Comparison of ENCODE assay signal across 17 cellular contexts in genomic region chr18:46182633-46183401, GRCh38.
A peak's percentile ranks its signal among the peaks of the same experiment; 100 is the strongest.
DNase-seq lines count a peak whose midpoint lies in the region; ATAC-seq, FAIRE-seq and TF ChIP-seq lines count a peak whose summit lies in the region.
"Had no signal": no experiment of that assay in that cellular context is flagged by ENCODE, and none has a peak within 500 bp of the region (broad histone marks: within the 10 kb centered on the region; RNA-seq: fewer than 3 reads in every experiment).

No MANE protein-coding gene starts in this region.

- H3K4me1 Mint-ChIP-seq in CD4-positive, CD25-positive, alpha-beta regulatory T cell: peaks cover 22 to 81% (median 60%) of the 10 kb centered on the region in 4 donors
- H3K4me1 Mint-ChIP-seq in WTC11: peaks cover 28% of the 10 kb centered on the region

- TF ChIP-seq POLR2A in adrenal gland (IDR thresholded peaks at IDR 0.05) (no peak), GM12892 (IDR thresholded peaks at IDR 0.05; ENCODE audit: low read depth, low read length) (no peak)

- H3K4me1 ChIP-seq in CD4-positive, CD25-positive, alpha-beta regulatory T cell (ENCODE audit: control insufficient read depth, insufficient read depth, low read length, poor library complexity, severe bottlenecking): peaks cover 32% of the 10 kb centered on the region
- peaks cover 10% of the 10 kb centered on the region for H3K4me1 ChIP-seq in smooth muscle cell (ENCODE audit: low read depth)
- peaks cover 10 to 23% of the 10 kb centered on the region in 2 donors for H3K4me1 ChIP-seq in adrenal gland (replicated peaks in 1 of 2)
- H3K4me1 ChIP-seq: Caco-2 had no signal

- no peak for DNase-seq in CD4-positive, CD25-positive, alpha-beta regulatory T cell
- DNase-seq in HEK293T (ENCODE audit: extremely low spot score): no peak
- DNase-seq in WTC11 (ENCODE audit: low spot score): no peak
- DNase-seq in left colon: no peak
- no peak for DNase-seq in smooth muscle cell (lab: John Stamatoyannopoulos, UW; ENCODE audit: unreplicated experiment)
- no peak for DNase-seq in adrenal gland
- DNase-seq in frontal cortex (ENCODE audit: low spot score in 2 of 2): no peak
- no peak for DNase-seq in GM12892 (ENCODE audit: insufficient read length)
- DNase-seq: activated B cell treated with CpG ODN at 0.5 μM for 24 hours; Caco-2; cortex of kidney; GOT3; left cardiac atrium; NCI-H2081 treated with DMSO at 0.1 percent for 48 hours; stimulated activated CD4-positive, alpha-beta T cell treated with anti-CD3 and anti-CD28 coated beads, Interleukin-1b, Interleukin-23, amount 100 ng/mL, for 48 hours had no signal

- CTCF ChIA-PET in HEK293T (lab: Yijun Ruan, JAX) (interaction anchor here (2.3 kb wide), 1 partner anchor 10 kb away, joined by 17 read pairs; a partner anchor contains a TSS), WTC11 (lab: Charles Lee) (interaction anchor here (1.0 to 5.4 kb wide), 3 partner anchors 9 to 98 kb away, joined by 3 to 49 read pairs (median 3); a partner anchor contains a TSS)

- H3K9ac ChIP-seq in smooth muscle cell (ENCODE audit: low read depth): no peak overlapping the region

- TF ChIP-seq CTCF in WTC11 (IDR thresholded peaks at IDR 0.05) (no peak), smooth muscle cell (IDR thresholded peaks at IDR 0.05; ENCODE audit: borderline replicate concordance, insufficient read depth, poor library complexity, severe bottlenecking) (no peak), adrenal gland (IDR thresholded peaks at IDR 0.05) (no peak)

- no peak overlapping the region for H3K4me2 ChIP-seq in smooth muscle cell

- peaks cover 94% of the 10 kb centered on the region for H4K20me1 ChIP-seq in smooth muscle cell (ENCODE audit: low read depth)

- FAIRE-seq in frontal cortex (lab: Jason Lieb, UNC) (no peak), GM12892 (lab: Jason Lieb, UNC) (no peak)

- intact Hi-C loops in left colon (cut with DNase I, micrococcal nuclease) (no loop called here), adrenal gland (cut with DNase I) (no loop called here)

- H3K4me3 Mint-ChIP-seq in CD4-positive, CD25-positive, alpha-beta regulatory T cell: peak overlapping the region; percentile 5 to 78 (median 48)
- no peak overlapping the region for H3K4me3 Mint-ChIP-seq in WTC11
- H3K4me3 Mint-ChIP-seq: activated B cell treated with CpG ODN at 0.5 μM for 24 hours; stimulated activated naive CD8-positive, alpha-beta T cell treated with anti-CD3 and anti-CD28 coated beads, Interleukin-15, Interleukin-2, amounts not matched to agents 100 ng/mL and 50 ng/mL, for 24 hours had no signal

- no peak overlapping the region for H2AFZ ChIP-seq in smooth muscle cell (ENCODE audit: low read depth)

- H3K27me3 Mint-ChIP-seq in CD4-positive, CD25-positive, alpha-beta regulatory T cell: no peaks in the 10 kb centered on the region
- H3K27me3 Mint-ChIP-seq in WTC11 (ENCODE audit: low read depth): no peaks in the 10 kb centered on the region
- H3K27me3 Mint-ChIP-seq: activated B cell treated with CpG ODN at 0.5 μM for 24 hours; stimulated activated naive CD8-positive, alpha-beta T cell treated with anti-CD3 and anti-CD28 coated beads, Interleukin-15, Interleukin-2, amounts not matched to agents 100 ng/mL and 50 ng/mL, for 24 hours had no signal

- WGBS in smooth muscle cell (ENCODE audit: low lambda C conversion rate): 67% methylated on average over 3 of the region's 3 CpGs
- WGBS in adrenal gland, 4 donors: 16 to 29% (median 20%) methylated on average over 3 of the region's 3 CpGs

- H3K27ac Mint-ChIP-seq in CD4-positive, CD25-positive, alpha-beta regulatory T cell: peak overlapping the region in 2 of 3 donors; percentile 27 to 55
- peak overlapping the region; percentile 74 for H3K27ac Mint-ChIP-seq in WTC11
- H3K27ac Mint-ChIP-seq: activated T-helper 2 cell treated with anti-CD3 and anti-CD28 coated beads, Interferon-gamma antibody, Interleukin-2, Interleukin-4, amounts not matched to agents 10 μg/mL and 5 μg/mL and 100 μg/mL, durations not matched to agents 14 hours and 24 hours and 36 hours had no signal

- peak overlapping the region; percentile 5 for H3K27ac ChIP-seq in CD4-positive, CD25-positive, alpha-beta regulatory T cell (ENCODE audit: insufficient read depth, low read length, poor library complexity, severe bottlenecking)
- H3K27ac ChIP-seq in smooth muscle cell (ENCODE audit: low read depth) (no peak overlapping the region), adrenal gland (no peak overlapping the region)

- no peaks in the 10 kb centered on the region for H3K9me3 Mint-ChIP-seq in CD4-positive, CD25-positive, alpha-beta regulatory T cell
- H3K9me3 Mint-ChIP-seq in WTC11: no peaks in the 10 kb centered on the region
- H3K9me3 Mint-ChIP-seq: activated B cell treated with CpG ODN at 0.5 μM for 24 hours; activated T-helper 2 cell treated with anti-CD3 and anti-CD28 coated beads, Interferon-gamma antibody, Interleukin-2, Interleukin-4, amounts not matched to agents 10 μg/mL and 5 μg/mL and 100 μg/mL, durations not matched to agents 14 hours and 24 hours and 36 hours; stimulated activated naive CD8-positive, alpha-beta T cell treated with anti-CD3 and anti-CD28 coated beads, Interleukin-15, Interleukin-2, amounts not matched to agents 100 ng/mL and 50 ng/mL, for 24 hours had no signal

- H3K36me3 ChIP-seq in CD4-positive, CD25-positive, alpha-beta regulatory T cell (ENCODE audit: control insufficient read depth, insufficient read depth, low read length): no peaks in the 10 kb centered on the region
- H3K36me3 ChIP-seq in smooth muscle cell (ENCODE audit: low read depth) (no peaks in the 10 kb centered on the region), adrenal gland (replicated peaks in 1 of 2) (no peaks in the 10 kb centered on the region)

- peaks cover 93% of the 10 kb centered on the region for H3K79me2 ChIP-seq in smooth muscle cell (ENCODE audit: low read depth)

- H3K9me3 ChIP-seq in CD4-positive, CD25-positive, alpha-beta regulatory T cell (ENCODE audit: control insufficient read depth in 2 of 2, low read length in 2 of 2): no peaks in the 10 kb centered on the region
- H3K9me3 ChIP-seq in smooth muscle cell (replicated peaks; ENCODE audit: low read depth) (no peaks in the 10 kb centered on the region), adrenal gland (replicated peaks in 1 of 3) (no peaks in the 10 kb centered on the region)
- H3K9me3 ChIP-seq: Caco-2 had no signal

- H3F3A ChIP-seq in smooth muscle cell (ENCODE audit: low read depth): no peaks in the 10 kb centered on the region

- H3K4me3 ChIP-seq in CD4-positive, CD25-positive, alpha-beta regulatory T cell (ENCODE audit: low read depth, low read length): peak overlapping the region; percentile 57
- H3K4me3 ChIP-seq in smooth muscle cell (no peak overlapping the region), adrenal gland (no peak overlapping the region)

- no peak for ATAC-seq in CD4-positive, CD25-positive, alpha-beta regulatory T cell (ENCODE audit: low read depth in 2 of 2)
- no peak for ATAC-seq in WTC11
- peak; percentile 26 for ATAC-seq in left colon

- no peaks in the 10 kb centered on the region for H3K27me3 ChIP-seq in CD4-positive, CD25-positive, alpha-beta regulatory T cell (ENCODE audit: control insufficient read depth, insufficient read depth, low read length)
- no peaks in the 10 kb centered on the region for H3K27me3 ChIP-seq in smooth muscle cell (ENCODE audit: low read depth)
- H3K27me3 ChIP-seq in adrenal gland: no peaks in the 10 kb centered on the region

- H3K36me3 Mint-ChIP-seq in CD4-positive, CD25-positive, alpha-beta regulatory T cell: peaks cover 8% of the 10 kb centered on the region
- 0 out of 2 replicates have a peak, but pooled peaks cover 3% of the 10 kb centered on the region for H3K36me3 Mint-ChIP-seq in WTC11

- POLR2A ChIA-PET in HEK293T (lab: Yijun Ruan, JAX) (interaction anchor here (0.8 to 1.0 kb wide), 2 partner anchors 9 to 516 kb away, joined by 3 to 6 read pairs; a partner anchor contains a TSS), WTC11 (lab: Charles Lee) (interaction anchor here (0.6 kb wide), 1 partner anchor 57 kb away, joined by 3 read pairs; no protein-coding TSS in a partner anchor)

TF ChIP-seq in HEK293T, 16 proteins besides CTCF, POLR2A, EP300 and RAD21:
- TF ChIP-seq ZNF384 (IDR thresholded peaks at IDR 0.05) (no peak), PKNOX1 (IDR thresholded peaks at IDR 0.05) (0 out of 2 replicates have a peak, but pooled peaks have one; percentile 43)

TF ChIP-seq in WTC11, 78 proteins besides CTCF, POLR2A, EP300 and RAD21 (continues in another document):
- TF ChIP-seq ZNF532 (CRISPR knock-in tag; IDR thresholded peaks at IDR 0.05; ENCODE audit: borderline replicate concordance) (no peak), IRF2 (CRISPR knock-in tag; IDR thresholded peaks at IDR 0.05; ENCODE audit: borderline replicate concordance, low read depth) (no peak)
